Comparison of ENCODE assay signal across 10 cellular contexts in the genomic region with DNA sequence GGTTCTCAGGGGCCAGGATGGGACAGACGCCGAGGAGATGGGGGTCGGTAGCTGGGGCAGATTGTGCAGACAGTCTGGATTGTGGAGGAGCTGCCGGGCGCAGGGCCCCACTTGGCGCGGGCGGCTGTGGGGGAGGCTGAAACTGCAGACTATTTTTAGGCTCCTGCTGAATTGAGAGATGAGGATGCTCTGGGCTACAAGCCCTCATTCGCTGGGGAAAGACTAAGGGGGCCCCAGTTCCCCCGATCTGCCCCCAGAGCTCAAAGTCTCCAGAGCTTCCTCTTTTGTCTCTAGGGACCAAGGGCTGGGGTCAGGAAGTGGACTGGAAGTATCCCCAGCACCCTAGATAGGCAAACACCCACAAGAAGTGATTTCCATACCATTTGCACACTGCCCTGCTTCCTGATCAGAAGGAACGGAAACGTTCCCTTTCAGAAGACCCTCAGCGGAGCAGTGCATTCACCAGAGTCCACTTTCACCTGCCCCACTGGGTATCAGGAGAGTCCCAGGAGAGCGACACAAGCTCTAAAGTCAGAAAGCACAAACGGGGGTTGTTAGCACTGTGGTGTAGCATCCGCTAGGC. TPM values are rescaled to one million over a fixed set of nuclear protein-coding genes. Genes with fewer than 3 reads are reported as not detected.
DNase-seq lines count a peak whose midpoint lies in the region; ATAC-seq, FAIRE-seq and TF ChIP-seq lines count a peak whose summit lies in the region.
"Had no signal": no experiment of that assay in that cellular context is flagged by ENCODE, and none has a peak within 500 bp of the region (broad histone marks: within the 10 kb centered on the region; RNA-seq: fewer than 3 reads in every experiment).

No MANE protein-coding gene starts in this region.

- no peaks in the 10 kb centered on the region for H3K9me3 Mint-ChIP-seq in effector memory CD8-positive, alpha-beta T cell

- H3K27me3 ChIP-seq in MM.1S (replicated peaks; ENCODE audit: insufficient read depth, low read length), result no peaks in the 10 kb centered on the region
- H3K27me3 ChIP-seq: SJSA1 had no signal

- H3K4me3 ChIP-seq in GM12865 (ENCODE audit: low read depth, low read length) (peak overlapping the region; percentile 76), MM.1S (ENCODE audit: low read length) (no peak overlapping the region), kidney (ENCODE audit: low read length in 2 of 2) (no peak overlapping the region)
- H3K4me3 ChIP-seq: SJSA1 had no signal

- no peaks in the 10 kb centered on the region for H3K36me3 ChIP-seq in MM.1S (replicated peaks; ENCODE audit: insufficient read depth, low read length)
- no peaks in the 10 kb centered on the region for H3K36me3 ChIP-seq in kidney (ENCODE audit: control insufficient read depth in 1 of 2, insufficient read depth in 2 of 2, low read length in 2 of 2)
- H3K36me3 ChIP-seq: SJSA1 had no signal

- H4K20me1 ChIP-seq in MM.1S (ENCODE audit: insufficient read depth, low read length), result no peaks in the 10 kb centered on the region

- no peaks in the 10 kb centered on the region for H3K79me2 ChIP-seq in MM.1S (ENCODE audit: low read length)

- ATAC-seq in effector memory CD8-positive, alpha-beta T cell (replicated peaks), result no peak
- ATAC-seq in GM18873 (IDR thresholded peaks at IDR 0.05; ENCODE audit: low FRiP score, unreplicated experiment), result no peak

- DNase-seq in GM12865 (ENCODE audit: low read depth) (peak; percentile 95), GM20000 (ENCODE audit: low spot score) (peak; percentile 74), MM.1S (no peak), NCI-H187 treated with DMSO at 0.1 percent for 48 hours (lab: John Stamatoyannopoulos, UW) (no peak), kidney (no peak), NCI-H1105 treated with DMSO at 0.1 percent for 48 hours (lab: John Stamatoyannopoulos, UW) (no peak)
- no peak for DNase-seq in effector memory CD8-positive, alpha-beta T cell
- DNase-seq: dermis blood vessel endothelial cell had no signal

- H3K27me3 Mint-ChIP-seq in effector memory CD8-positive, alpha-beta T cell, result no peaks in the 10 kb centered on the region

- intact Hi-C loops in kidney (cut with DNase I), result no loop called here

- no peak for FAIRE-seq in kidney (lab: Jason Lieb, UNC)

- H3K27ac Mint-ChIP-seq in effector memory CD8-positive, alpha-beta T cell, result peak overlapping the region; percentile 20 to 46

- no peaks in the 10 kb centered on the region for H3K9me2 ChIP-seq in MM.1S (replicated peaks; ENCODE audit: insufficient read depth, low read length)

- TF ChIP-seq CTCF in GM12865 (IDR thresholded peaks at IDR 0.05; ENCODE audit: insufficient read depth, low read depth, low read length, missing control alignments), result no peak
- no peak for TF ChIP-seq CTCF in GM20000 (IDR thresholded peaks at IDR 0.05; ENCODE audit: extremely low read depth, missing control alignments)
- TF ChIP-seq CTCF in MM.1S (IDR thresholded peaks at IDR 0.05; ENCODE audit: low read length), result no peak
- no peak for TF ChIP-seq CTCF in kidney (IDR thresholded peaks at IDR 0.05; ENCODE audit: borderline replicate concordance, extremely low read depth, insufficient read depth)

- H3K4me1 ChIP-seq in MM.1S (ENCODE audit: low read length), result peaks cover 44% of the 10 kb centered on the region
- peaks cover 0 to 4% of the 10 kb centered on the region in 2 donors for H3K4me1 ChIP-seq in kidney (ENCODE audit: control insufficient read depth in 1 of 2, insufficient read depth in 1 of 2, low read depth in 1 of 2, low read length in 2 of 2)

- peaks cover 5% of the 10 kb centered on the region for H3K36me3 Mint-ChIP-seq in effector memory CD8-positive, alpha-beta T cell (ENCODE audit: insufficient read depth)

- H3K9me3 ChIP-seq in MM.1S (replicated peaks; ENCODE audit: insufficient read depth, low read length) (no peaks in the 10 kb centered on the region), kidney (ENCODE audit: control insufficient read depth in 1 of 2, low read length in 2 of 2) (no peaks in the 10 kb centered on the region)
- H3K9me3 ChIP-seq: SJSA1 had no signal

- peak overlapping the region; percentile 69 for H2AFZ ChIP-seq in MM.1S (ENCODE audit: low read length)

- peak overlapping the region; percentile 1 to 18 for H3K4me3 Mint-ChIP-seq in effector memory CD8-positive, alpha-beta T cell

- peaks cover 34% of the 10 kb centered on the region for H3F3A ChIP-seq in MM.1S (ENCODE audit: insufficient read depth, low read length)

- no peak overlapping the region for H3K4me2 ChIP-seq in MM.1S (ENCODE audit: low read depth, low read length)

- H3K9ac ChIP-seq in MM.1S (ENCODE audit: low read length), result no peak overlapping the region
- H3K9ac ChIP-seq in kidney (ENCODE audit: low read length in 2 of 2), result no peak overlapping the region

- peaks cover 40 to 52% of the 10 kb centered on the region in 2 donors for H3K4me1 Mint-ChIP-seq in effector memory CD8-positive, alpha-beta T cell (ENCODE audit: low read depth in 2 of 2)

- H3K27ac ChIP-seq in MM.1S (ENCODE audit: low read length), result peak overlapping the region; percentile 95; the same call in 1 of the 2 replicates
- H3K27ac ChIP-seq in kidney (ENCODE audit: low read depth in 2 of 2, low read length in 2 of 2), result no peak overlapping the region
- H3K27ac ChIP-seq: SJSA1 had no signal

RNA-seq across cellular contexts. Expression of gene SEMA7A, which starts 29.7 kb away (rescaled TPM):
- total RNA-seq in kidney, result 3.6 TPM
- polyA plus RNA-seq in kidney (ENCODE audit: insufficient read depth, low read depth, low replicate concordance), result 2.8 TPM

RNA-seq across cellular contexts. Expression of gene CYP11A1, which starts 36.6 kb away (rescaled TPM):
- 0.13 TPM for total RNA-seq in kidney
- polyA plus RNA-seq in kidney (ENCODE audit: insufficient read depth, low read depth, low replicate concordance), result 2.7 TPM
- total RNA-seq: dermis blood vessel endothelial cell had no signal

RNA-seq across cellular contexts. Expression of gene UBL7, which starts 56.9 kb away (rescaled TPM):
- total RNA-seq in kidney, result 32.9 TPM
- 75.8 TPM for polyA plus RNA-seq in kidney (ENCODE audit: insufficient read depth, low read depth, low replicate concordance)

Comparison
In these comparisons a context has a peak if more than half of its experiments do, and no peak if none do; other contexts are left out.
1. DNase-seq: peak in GM12865 (single experiment) and GM20000 (single experiment); none in MM.1S (single experiment), effector memory CD8-positive, alpha-beta T cell (0 of 3), NCI-H187 treated with DMSO at 0.1 percent for 48 hours (single experiment), kidney (single experiment) and NCI-H1105 treated with DMSO at 0.1 percent for 48 hours (single experiment).